In the genomic region with DNA sequence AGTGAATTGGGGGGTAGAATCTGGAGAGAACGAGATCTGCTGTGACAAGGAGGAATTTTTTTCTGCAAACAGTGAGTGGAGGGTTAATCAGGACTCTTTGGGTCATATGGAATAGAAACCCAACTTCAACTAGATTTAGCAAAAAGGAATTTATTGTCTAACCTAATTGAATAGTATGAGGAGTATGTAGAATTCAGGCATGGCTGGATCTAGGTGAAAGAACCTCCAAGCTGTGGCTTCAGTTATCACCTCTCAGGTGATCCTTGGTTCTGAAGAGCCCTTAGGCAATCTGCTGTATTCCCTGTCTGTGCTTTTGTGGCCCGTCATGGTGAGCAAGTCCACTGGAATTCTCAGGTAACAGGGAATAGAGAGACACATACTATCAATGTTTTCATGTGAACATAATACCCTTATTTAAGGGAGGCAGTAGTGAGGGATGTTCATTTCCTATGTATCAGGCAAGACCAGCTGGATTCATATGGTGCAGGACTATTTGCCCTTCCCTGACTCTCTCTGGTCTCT, we compare ENCODE assay signal across 15 cellular contexts.
"Had no signal": no experiment of that assay in that cellular context is flagged by ENCODE, and none has a peak within 500 bp of the region (broad histone marks: within the 10 kb centered on the region; RNA-seq: fewer than 3 reads in every experiment).

No MANE protein-coding gene starts in this region.

- ATAC-seq: left colon; naive thymus-derived CD4-positive, alpha-beta T cell; psoas muscle had no signal

- H3K4me3 Mint-ChIP-seq: naive thymus-derived CD4-positive, alpha-beta T cell; nephron progenitor cell; type B pancreatic cell had no signal

- H3K27ac ChIP-seq: hepatocyte, neutrophil, psoas muscle, right atrium auricular region had no signal

- DNase-seq: dermis blood vessel endothelial cell; erythroblast; foreskin melanocyte; head of caudate nucleus; left colon; naive thymus-derived CD4-positive, alpha-beta T cell; nephron progenitor cell; psoas muscle; stimulated activated CD4-positive, alpha-beta T cell treated with anti-CD3 and anti-CD28 coated beads, Interleukin-2, amount 100 ng/mL, for 48 hours; stimulated activated naive CD4-positive, alpha-beta T cell treated with Interleukin-2 at 50 U/mL for 16 hours had no signal

- H3K36me3 ChIP-seq: neutrophil, right atrium auricular region had no signal

- H3K36me3 Mint-ChIP-seq: type B pancreatic cell had no signal

- H3K27me3 ChIP-seq: hepatocyte, neutrophil, right atrium auricular region had no signal

- H3K4me3 ChIP-seq: hepatocyte, psoas muscle, right atrium auricular region, smooth muscle cell had no signal

- H3K4me1 Mint-ChIP-seq: naive thymus-derived CD4-positive, alpha-beta T cell; nephron progenitor cell had no signal

- H3K79me2 ChIP-seq: hepatocyte had no signal

- H3K9me3 ChIP-seq: neutrophil, psoas muscle, right atrium auricular region had no signal

- H3K4me2 ChIP-seq: hepatocyte, smooth muscle cell had no signal

- H3K27ac Mint-ChIP-seq: naive thymus-derived CD4-positive, alpha-beta T cell; nephron progenitor cell; type B pancreatic cell had no signal

- H3K4me1 ChIP-seq: psoas muscle, right atrium auricular region had no signal

- H2AFZ ChIP-seq: hepatocyte had no signal
